Comparison of ENCODE assay signal across 1 cellular context in genomic region chr19:53865918-53866696, GRCh38.
TF ChIP-seq lines count a peak whose summit lies in the region.

No MANE protein-coding gene starts in this region.

TF ChIP-seq in HepG2, 621 proteins besides CTCF, POLR2A, EP300 and RAD21 (continued from another document and continues in another):
- TF ChIP-seq, protein P1, sequence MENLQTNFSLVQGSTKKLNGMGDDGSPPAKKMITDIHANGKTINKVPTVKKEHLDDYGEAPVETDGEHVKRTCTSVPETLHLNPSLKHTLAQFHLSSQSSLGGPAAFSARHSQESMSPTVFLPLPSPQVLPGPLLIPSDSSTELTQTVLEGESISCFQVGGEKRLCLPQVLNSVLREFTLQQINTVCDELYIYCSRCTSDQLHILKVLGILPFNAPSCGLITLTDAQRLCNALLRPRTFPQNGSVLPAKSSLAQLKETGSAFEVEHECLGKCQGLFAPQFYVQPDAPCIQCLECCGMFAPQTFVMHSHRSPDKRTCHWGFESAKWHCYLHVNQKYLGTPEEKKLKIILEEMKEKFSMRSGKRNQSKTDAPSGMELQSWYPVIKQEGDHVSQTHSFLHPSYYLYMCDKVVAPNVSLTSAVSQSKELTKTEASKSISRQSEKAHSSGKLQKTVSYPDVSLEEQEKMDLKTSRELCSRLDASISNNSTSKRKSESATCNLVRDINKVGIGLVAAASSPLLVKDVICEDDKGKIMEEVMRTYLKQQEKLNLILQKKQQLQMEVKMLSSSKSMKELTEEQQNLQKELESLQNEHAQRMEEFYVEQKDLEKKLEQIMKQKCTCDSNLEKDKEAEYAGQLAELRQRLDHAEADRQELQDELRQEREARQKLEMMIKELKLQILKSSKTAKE (CRISPR knock-in tag; IDR thresholded peaks at IDR 0.05; ENCODE audit: borderline replicate concordance), result peak; percentile 39; the same call in 1 of the 2 replicates
- no peak for TF ChIP-seq ATF1 (CRISPR knock-in tag; IDR thresholded peaks at IDR 0.05)
- TF ChIP-seq, protein P2, sequence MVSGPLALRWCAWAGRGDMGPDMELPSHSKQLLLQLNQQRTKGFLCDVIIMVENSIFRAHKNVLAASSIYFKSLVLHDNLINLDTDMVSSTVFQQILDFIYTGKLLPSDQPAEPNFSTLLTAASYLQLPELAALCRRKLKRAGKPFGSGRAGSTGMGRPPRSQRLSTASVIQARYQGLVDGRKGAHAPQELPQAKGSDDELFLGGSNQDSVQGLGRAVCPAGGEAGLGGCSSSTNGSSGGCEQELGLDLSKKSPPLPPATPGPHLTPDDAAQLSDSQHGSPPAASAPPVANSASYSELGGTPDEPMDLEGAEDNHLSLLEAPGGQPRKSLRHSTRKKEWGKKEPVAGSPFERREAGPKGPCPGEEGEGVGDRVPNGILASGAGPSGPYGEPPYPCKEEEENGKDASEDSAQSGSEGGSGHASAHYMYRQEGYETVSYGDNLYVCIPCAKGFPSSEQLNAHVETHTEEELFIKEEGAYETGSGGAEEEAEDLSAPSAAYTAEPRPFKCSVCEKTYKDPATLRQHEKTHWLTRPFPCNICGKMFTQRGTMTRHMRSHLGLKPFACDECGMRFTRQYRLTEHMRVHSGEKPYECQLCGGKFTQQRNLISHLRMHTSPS (CRISPR knock-in tag; IDR thresholded peaks at IDR 0.05; ENCODE audit: low read depth), result peak; percentile 45; the same call in 1 of the 2 replicates
- TF ChIP-seq, protein P3, sequence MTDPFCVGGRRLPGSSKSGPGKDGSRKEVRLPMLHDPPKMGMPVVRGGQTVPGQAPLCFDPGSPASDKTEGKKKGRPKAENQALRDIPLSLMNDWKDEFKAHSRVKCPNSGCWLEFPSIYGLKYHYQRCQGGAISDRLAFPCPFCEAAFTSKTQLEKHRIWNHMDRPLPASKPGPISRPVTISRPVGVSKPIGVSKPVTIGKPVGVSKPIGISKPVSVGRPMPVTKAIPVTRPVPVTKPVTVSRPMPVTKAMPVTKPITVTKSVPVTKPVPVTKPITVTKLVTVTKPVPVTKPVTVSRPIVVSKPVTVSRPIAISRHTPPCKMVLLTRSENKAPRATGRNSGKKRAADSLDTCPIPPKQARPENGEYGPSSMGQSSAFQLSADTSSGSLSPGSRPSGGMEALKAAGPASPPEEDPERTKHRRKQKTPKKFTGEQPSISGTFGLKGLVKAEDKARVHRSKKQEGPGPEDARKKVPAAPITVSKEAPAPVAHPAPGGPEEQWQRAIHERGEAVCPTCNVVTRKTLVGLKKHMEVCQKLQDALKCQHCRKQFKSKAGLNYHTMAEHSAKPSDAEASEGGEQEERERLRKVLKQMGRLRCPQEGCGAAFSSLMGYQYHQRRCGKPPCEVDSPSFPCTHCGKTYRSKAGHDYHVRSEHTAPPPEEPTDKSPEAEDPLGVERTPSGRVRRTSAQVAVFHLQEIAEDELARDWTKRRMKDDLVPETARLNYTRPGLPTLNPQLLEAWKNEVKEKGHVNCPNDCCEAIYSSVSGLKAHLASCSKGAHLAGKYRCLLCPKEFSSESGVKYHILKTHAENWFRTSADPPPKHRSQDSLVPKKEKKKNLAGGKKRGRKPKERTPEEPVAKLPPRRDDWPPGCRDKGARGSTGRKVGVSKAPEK (CRISPR knock-in tag; IDR thresholded peaks at IDR 0.05; ENCODE audit: borderline replicate concordance), result no peak
- TF ChIP-seq CEBPG (CRISPR knock-in tag; IDR thresholded peaks at IDR 0.05), result no peak
- TF ChIP-seq TOPORS (CRISPR knock-in tag; IDR thresholded peaks at IDR 0.05), result no peak
- TF ChIP-seq PAX8 (CRISPR knock-in tag; IDR thresholded peaks at IDR 0.05; ENCODE audit: borderline replicate concordance), result no peak
- TF ChIP-seq, protein P4, sequence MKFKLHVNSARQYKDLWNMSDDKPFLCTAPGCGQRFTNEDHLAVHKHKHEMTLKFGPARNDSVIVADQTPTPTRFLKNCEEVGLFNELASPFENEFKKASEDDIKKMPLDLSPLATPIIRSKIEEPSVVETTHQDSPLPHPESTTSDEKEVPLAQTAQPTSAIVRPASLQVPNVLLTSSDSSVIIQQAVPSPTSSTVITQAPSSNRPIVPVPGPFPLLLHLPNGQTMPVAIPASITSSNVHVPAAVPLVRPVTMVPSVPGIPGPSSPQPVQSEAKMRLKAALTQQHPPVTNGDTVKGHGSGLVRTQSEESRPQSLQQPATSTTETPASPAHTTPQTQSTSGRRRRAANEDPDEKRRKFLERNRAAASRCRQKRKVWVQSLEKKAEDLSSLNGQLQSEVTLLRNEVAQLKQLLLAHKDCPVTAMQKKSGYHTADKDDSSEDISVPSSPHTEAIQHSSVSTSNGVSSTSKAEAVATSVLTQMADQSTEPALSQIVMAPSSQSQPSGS (CRISPR knock-in tag; IDR thresholded peaks at IDR 0.05), result no peak
- TF ChIP-seq CBX5 (CRISPR knock-in tag; IDR thresholded peaks at IDR 0.05; ENCODE audit: borderline replicate concordance), result peak; percentile 12; the same call in 1 of the 2 replicates
- no peak for TF ChIP-seq ZNF318 (CRISPR knock-in tag; IDR thresholded peaks at IDR 0.05)
- no peak for TF ChIP-seq THYN1 (CRISPR knock-in tag; IDR thresholded peaks at IDR 0.05; ENCODE audit: borderline replicate concordance, low read depth)
- TF ChIP-seq GABPA (IDR thresholded peaks at IDR 0.05; ENCODE audit: low read depth, low read length), result no peak
- no peak; the same call in 1 of the 2 replicates for TF ChIP-seq GABPA (CRISPR knock-in tag; IDR thresholded peaks at IDR 0.05; ENCODE audit: low read depth)
- TF ChIP-seq AGO1 (IDR thresholded peaks at IDR 0.05; ENCODE audit: low read depth, low read length, poor library complexity, severe bottlenecking), result peak; percentile 48
- TF ChIP-seq RAD51 (IDR thresholded peaks at IDR 0.05; ENCODE audit: borderline replicate concordance), result no peak
- TF ChIP-seq, protein P5, sequence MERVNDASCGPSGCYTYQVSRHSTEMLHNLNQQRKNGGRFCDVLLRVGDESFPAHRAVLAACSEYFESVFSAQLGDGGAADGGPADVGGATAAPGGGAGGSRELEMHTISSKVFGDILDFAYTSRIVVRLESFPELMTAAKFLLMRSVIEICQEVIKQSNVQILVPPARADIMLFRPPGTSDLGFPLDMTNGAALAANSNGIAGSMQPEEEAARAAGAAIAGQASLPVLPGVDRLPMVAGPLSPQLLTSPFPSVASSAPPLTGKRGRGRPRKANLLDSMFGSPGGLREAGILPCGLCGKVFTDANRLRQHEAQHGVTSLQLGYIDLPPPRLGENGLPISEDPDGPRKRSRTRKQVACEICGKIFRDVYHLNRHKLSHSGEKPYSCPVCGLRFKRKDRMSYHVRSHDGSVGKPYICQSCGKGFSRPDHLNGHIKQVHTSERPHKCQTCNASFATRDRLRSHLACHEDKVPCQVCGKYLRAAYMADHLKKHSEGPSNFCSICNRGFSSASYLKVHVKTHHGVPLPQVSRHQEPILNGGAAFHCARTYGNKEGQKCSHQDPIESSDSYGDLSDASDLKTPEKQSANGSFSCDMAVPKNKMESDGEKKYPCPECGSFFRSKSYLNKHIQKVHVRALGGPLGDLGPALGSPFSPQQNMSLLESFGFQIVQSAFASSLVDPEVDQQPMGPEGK (CRISPR knock-in tag; IDR thresholded peaks at IDR 0.05), result peak; percentile 35; the same call in 1 of the 2 replicates
- TF ChIP-seq JUND (CRISPR knock-in tag; IDR thresholded peaks at IDR 0.05), result no peak
- no peak for TF ChIP-seq RNF2 (conservative IDR thresholded peaks at IDR 0.05; ENCODE audit: low read depth)
- no peak; the same call in 1 of the 2 replicates for TF ChIP-seq ZGPAT (CRISPR knock-in tag; IDR thresholded peaks at IDR 0.05)
- peak in 1 of 2 experiments; percentile 2; a peak in 1 of 4 replicates for TF ChIP-seq KLF16 (CRISPR knock-in tag; IDR thresholded peaks at IDR 0.05)
- peak; percentile 30; the same call in 1 of the 2 replicates for TF ChIP-seq PHF21A (CRISPR knock-in tag; IDR thresholded peaks at IDR 0.05)
- TF ChIP-seq, protein P6, sequence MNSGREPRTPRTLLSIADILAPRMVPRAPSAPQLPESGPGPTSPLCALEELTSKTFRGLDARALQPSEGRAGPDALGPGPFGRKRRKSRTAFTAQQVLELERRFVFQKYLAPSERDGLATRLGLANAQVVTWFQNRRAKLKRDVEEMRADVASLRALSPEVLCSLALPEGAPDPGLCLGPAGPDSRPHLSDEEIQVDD (CRISPR knock-in tag; IDR thresholded peaks at IDR 0.05; ENCODE audit: borderline replicate concordance), result peak; percentile 56; the same call in 1 of the 2 replicates
- peak; percentile 54; the same call in 1 of the 2 replicates for TF ChIP-seq ERF (CRISPR knock-in tag; IDR thresholded peaks at IDR 0.05)
- TF ChIP-seq, protein P7, sequence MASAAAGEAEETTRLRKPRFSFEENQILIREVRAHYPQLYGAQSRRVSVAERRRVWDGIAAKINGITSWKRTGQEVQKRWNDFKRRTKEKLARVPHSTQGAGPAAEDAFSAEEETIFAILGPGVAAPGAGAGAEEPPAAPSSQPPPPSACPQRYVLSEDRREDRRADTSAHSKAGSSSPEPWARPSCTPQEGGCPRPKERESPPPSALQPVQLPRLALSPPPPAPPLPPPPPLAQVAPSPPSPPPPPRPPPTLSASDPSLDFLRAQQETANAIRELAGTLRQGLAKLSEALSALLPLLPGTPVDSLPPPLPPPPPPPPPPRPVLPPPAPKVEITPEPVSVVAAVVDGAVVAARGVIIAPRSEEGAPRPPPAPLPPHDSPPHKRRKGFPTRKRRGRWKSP (CRISPR knock-in tag; IDR thresholded peaks at IDR 0.05), result 0 out of 2 replicates have a peak, but pooled peaks have one; percentile 9
- no peak for TF ChIP-seq ZNF605 (CRISPR knock-in tag; IDR thresholded peaks at IDR 0.05)
